Comparison of ENCODE assay signal across 20 cellular contexts in genomic region chr5:1036504-1037122, GRCh38. TPM values are rescaled to one million over a fixed set of nuclear protein-coding genes. Genes with fewer than 3 reads are reported as not detected.
A peak's percentile ranks its signal among the peaks of the same experiment; 100 is the strongest.
DNase-seq lines count a peak whose midpoint lies in the region; ATAC-seq, FAIRE-seq and TF ChIP-seq lines count a peak whose summit lies in the region.
"Had no signal": no experiment of that assay in that cellular context is flagged by ENCODE, and none has a peak within 500 bp of the region (broad histone marks: within the 10 kb centered on the region; RNA-seq: fewer than 3 reads in every experiment).

No MANE protein-coding gene starts in this region.

- H3K18ac ChIP-seq in neuronal stem cell (ENCODE audit: low read length) = peak overlapping the region; percentile 64

- H3K79me1 ChIP-seq in neuronal stem cell (ENCODE audit: low read depth, low read length) = peaks cover 2% of the 10 kb centered on the region

- intact Hi-C loops in left ventricle myocardium superior (cut with micrococcal nuclease) = no loop called here

- peaks cover 5 to 9% of the 10 kb centered on the region in 2 donors for H3K9me3 ChIP-seq in neuronal stem cell (replicated peaks in 1 of 2; ENCODE audit: control insufficient read depth in 2 of 2, insufficient read depth in 1 of 2, low read depth in 1 of 2, low read length in 2 of 2)

- H3K4me3 ChIP-seq in neuronal stem cell (ENCODE audit: low read length in 2 of 2) = no peak overlapping the region
- H3K4me3 ChIP-seq: BLaER1 treated with 17β-estradiol and CSF1 and Interleukin-3, amounts not matched to agents 10 nM and 100 nM had no signal

- peak overlapping the region; percentile 31 for H2BK120ac ChIP-seq in neuronal stem cell (ENCODE audit: low read depth, low read length)

- H3K4ac ChIP-seq in neuronal stem cell (ENCODE audit: low read length) = no peak overlapping the region

- H2AK5ac ChIP-seq in neuronal stem cell (ENCODE audit: low read depth, low read length) = no peak overlapping the region

- H2BK15ac ChIP-seq in neuronal stem cell (ENCODE audit: low read length) = no peak overlapping the region

- H3K4me2 ChIP-seq in neuronal stem cell (ENCODE audit: insufficient read depth, low read length, poor library complexity, severe bottlenecking) = no peak overlapping the region
- H3K4me2 ChIP-seq: BLaER1 treated with 17β-estradiol and CSF1 and Interleukin-3, amounts not matched to agents 10 nM and 100 nM had no signal

- no peaks in the 10 kb centered on the region for H3K4me1 ChIP-seq in neuronal stem cell (ENCODE audit: control insufficient read depth in 2 of 2, insufficient read depth in 1 of 2, low read depth in 1 of 2, low read length in 2 of 2)

- H3K36me3 ChIP-seq in neuronal stem cell (replicated peaks in 1 of 2; ENCODE audit: control insufficient read depth in 2 of 2, insufficient read depth in 2 of 2, low read length in 2 of 2) = no peaks in the 10 kb centered on the region

- H3K27me3 ChIP-seq in neuronal stem cell (ENCODE audit: control insufficient read depth in 3 of 3, insufficient read depth in 3 of 3, low read depth in 1 of 3, low read length in 3 of 3) = no peaks in the 10 kb centered on the region
- H3K27me3 ChIP-seq: BLaER1 treated with 17β-estradiol and CSF1 and Interleukin-3, amounts not matched to agents 10 nM and 100 nM had no signal

- no peak overlapping the region for H3K27ac ChIP-seq in neuronal stem cell (replicated peaks; ENCODE audit: low read length)
- H3K27ac ChIP-seq: BLaER1 treated with 17β-estradiol and CSF1 and Interleukin-3, amounts not matched to agents 10 nM and 100 nM had no signal

- DNase-seq in 8988T = peak; percentile 26
- DNase-seq in D721Med (ENCODE audit: insufficient read length, low spot score) = peak; percentile 14
- peak; percentile 23 for DNase-seq in left ventricle myocardium superior
- no peak for DNase-seq in neuronal stem cell (ENCODE audit: low spot score)
- DNase-seq in NCI-H2029 (lab: John Stamatoyannopoulos, UW) = no peak
- no peak for DNase-seq in activated gamma-delta T cell treated with Interleukin-2 at 50 U/mL for 16 hours
- no peak for DNase-seq in EL
- DNase-seq: Calu3; CD8-positive, alpha-beta T cell; GDM1; GOT3; Karpas-422; MV-4-11; NCI-H2081 treated with DMSO at 0.1 percent for 48 hours; NCI-H446; NCI-H526; OCI-M1 had no signal

- peak overlapping the region; percentile 94 for H3K14ac ChIP-seq in neuronal stem cell (ENCODE audit: low read length)

- TF ChIP-seq CTCF in D721Med (IDR thresholded peaks at IDR 0.05; ENCODE audit: insufficient read depth, missing control alignments) = no peak

- WGBS in neuronal stem cell (ENCODE audit: extremely low coverage in 2 of 2, insufficient read length in 2 of 2, insufficient replicate concordance in 1 of 2), 2 donors = no CpG with 5 or more reads among the region's 22 CpGs

- peak overlapping the region; percentile 91 for H3K23ac ChIP-seq in neuronal stem cell (ENCODE audit: low read depth, low read length, poor library complexity)

- peak overlapping the region; percentile 53 for H4K91ac ChIP-seq in neuronal stem cell (ENCODE audit: low read depth, low read length, poor library complexity)

- peak overlapping the region; percentile 3 for H2BK12ac ChIP-seq in neuronal stem cell (ENCODE audit: low read length)

- no peak overlapping the region for H2BK5ac ChIP-seq in neuronal stem cell (ENCODE audit: low read length)

- peak overlapping the region; percentile 77 for H3K9ac ChIP-seq in neuronal stem cell (ENCODE audit: low read depth, low read length, poor library complexity)
- H3K9ac ChIP-seq: BLaER1 treated with 17β-estradiol and CSF1 and Interleukin-3, amounts not matched to agents 10 nM and 100 nM had no signal

- peak overlapping the region; percentile 43 for H4K8ac ChIP-seq in neuronal stem cell (ENCODE audit: low read depth, low read length)

- ATAC-seq in left ventricle myocardium superior = no peak
- ATAC-seq in HG03442 (IDR thresholded peaks at IDR 0.05; ENCODE audit: unreplicated experiment) = no peak
- ATAC-seq: CD8-positive, alpha-beta T cell had no signal

- no peak for FAIRE-seq in D721Med (lab: Jason Lieb, UNC)
- FAIRE-seq: GM19239 had no signal

- H2AFZ ChIP-seq in neuronal stem cell (ENCODE audit: low read length) = no peak overlapping the region

RNA-seq across cellular contexts. Expression of gene NKD2, which starts 28.0 kb away (rescaled TPM):
- total RNA-seq in left ventricle myocardium superior = 3.4 TPM
- polyA plus RNA-seq in neuronal stem cell (2013, experiment 1 of 2) = 11.1 TPM
- polyA plus RNA-seq in neuronal stem cell (2013, experiment 2 of 2) = 11.1 TPM

Comparison
In these comparisons a context has a peak if more than half of its experiments do, and no peak if none do; other contexts are left out.
1. DNase-seq: peak in 8988T (single experiment), D721Med (single experiment) and left ventricle myocardium superior (single experiment); none in neuronal stem cell (single experiment), NCI-H2029 (single experiment), activated gamma-delta T cell treated with Interleukin-2 at 50 U/mL for 16 hours (single experiment) and EL (single experiment).